Comparison of ENCODE assay signal across 15 cellular contexts in genomic region chr2:240685771-240686371, GRCh38. TPM values are rescaled to one million over a fixed set of nuclear protein-coding genes. Genes with fewer than 3 reads are reported as not detected.
DNase-seq lines count a peak whose midpoint lies in the region; ATAC-seq, FAIRE-seq and TF ChIP-seq lines count a peak whose summit lies in the region.
"Had no signal": no experiment of that assay in that cellular context is flagged by ENCODE, and none has a peak within 500 bp of the region (broad histone marks: within the 10 kb centered on the region; RNA-seq: fewer than 3 reads in every experiment).

No MANE protein-coding gene starts in this region.

- H2BK12ac ChIP-seq in H1 (ENCODE audit: low read depth, low read length), result no peak overlapping the region

- no peak overlapping the region for H4K91ac ChIP-seq in H1 (replicated peaks; ENCODE audit: insufficient read length, low read length)

- H3K27me3 Mint-ChIP-seq in activated CD8-positive, alpha-beta T cell treated with anti-CD3 and anti-CD28 coated beads, Interleukin-2, amount 10 ng/mL, durations not matched to agents 7 days and 5 days (ENCODE audit: low read depth), result no peaks in the 10 kb centered on the region
- H3K27me3 Mint-ChIP-seq in activated CD8-positive, alpha-beta T cell treated with anti-CD3 and anti-CD28 coated beads for 36 hours, result no peaks in the 10 kb centered on the region
- no peaks in the 10 kb centered on the region for H3K27me3 Mint-ChIP-seq in activated CD4-positive, alpha-beta memory T cell treated with anti-CD3 and anti-CD28 coated beads for 36 hours

- no peaks in the 10 kb centered on the region for H3K36me3 Mint-ChIP-seq in activated CD8-positive, alpha-beta T cell treated with anti-CD3 and anti-CD28 coated beads, Interleukin-2, amount 10 ng/mL, durations not matched to agents 7 days and 5 days (ENCODE audit: low read depth)
- H3K36me3 Mint-ChIP-seq in activated CD8-positive, alpha-beta T cell treated with anti-CD3 and anti-CD28 coated beads for 36 hours (ENCODE audit: low read depth), result no peaks in the 10 kb centered on the region
- no peaks in the 10 kb centered on the region for H3K36me3 Mint-ChIP-seq in activated CD4-positive, alpha-beta memory T cell treated with anti-CD3 and anti-CD28 coated beads for 36 hours
- H3K36me3 Mint-ChIP-seq: mesothelial cell of epicardium had no signal

- no peak overlapping the region for H2AK5ac ChIP-seq in H1 (ENCODE audit: low read depth, low read length)

- no peak overlapping the region for H2BK15ac ChIP-seq in H1 (ENCODE audit: low read length)

- H3K9ac ChIP-seq in H1 (replicated peaks in 1 of 4; ENCODE audit: extremely low read depth in 1 of 4, low read depth in 3 of 4, low read length in 3 of 4), result no peak overlapping the region
- H3K9ac ChIP-seq: GM23248, KMS-11 had no signal

- ATAC-seq in activated CD8-positive, alpha-beta T cell treated with anti-CD3 and anti-CD28 coated beads, Interleukin-2, amount 10 ng/mL, durations not matched to agents 7 days and 5 days, result no peak
- ATAC-seq in activated CD8-positive, alpha-beta T cell treated with anti-CD3 and anti-CD28 coated beads for 36 hours, result no peak
- ATAC-seq: sciatic nerve had no signal

- no peak overlapping the region for H3K23ac ChIP-seq in H1 (ENCODE audit: insufficient read length)

- H3K36me3 ChIP-seq in H1 (ENCODE audit: control insufficient read depth in 2 of 4, insufficient read depth in 4 of 4, low read length in 3 of 4), result no peaks in the 10 kb centered on the region
- no peaks in the 10 kb centered on the region for H3K36me3 ChIP-seq in small intestine (ENCODE audit: control insufficient read depth in 2 of 2, insufficient read depth in 2 of 2, low read length in 2 of 2)

- POLR2A ChIA-PET in activated CD8-positive, alpha-beta T cell treated with anti-CD3 and anti-CD28 coated beads, Interleukin-2, amount 10 ng/mL, durations not matched to agents 7 days and 5 days (lab: Charles Lee), result no interaction called here
- POLR2A ChIA-PET in activated CD8-positive, alpha-beta T cell treated with anti-CD3 and anti-CD28 coated beads for 36 hours (lab: Charles Lee), result no interaction called here
- POLR2A ChIA-PET in H1 (lab: Charles Lee; ENCODE audit: partially characterized antibody), result no interaction called here
- POLR2A ChIA-PET in activated CD4-positive, alpha-beta memory T cell treated with anti-CD3 and anti-CD28 coated beads for 36 hours (lab: Charles Lee), result no interaction called here

- H3K9me3 ChIP-seq in H1 (ENCODE audit: insufficient read depth in 2 of 2, low read depth in 1 of 2, low read length in 1 of 2) (no peaks in the 10 kb centered on the region), small intestine (ENCODE audit: control insufficient read depth, low read depth) (no peaks in the 10 kb centered on the region)

- no peak overlapping the region for H2BK5ac ChIP-seq in H1 (ENCODE audit: low read depth, low read length)

- H3K79me1 ChIP-seq in H1 (ENCODE audit: low read depth, low read length), result no peaks in the 10 kb centered on the region

- no peak overlapping the region for H3K27ac Mint-ChIP-seq in activated CD8-positive, alpha-beta T cell treated with anti-CD3 and anti-CD28 coated beads, Interleukin-2, amount 10 ng/mL, durations not matched to agents 7 days and 5 days
- no peak overlapping the region for H3K27ac Mint-ChIP-seq in activated CD8-positive, alpha-beta T cell treated with anti-CD3 and anti-CD28 coated beads for 36 hours
- no peak overlapping the region for H3K27ac Mint-ChIP-seq in activated CD4-positive, alpha-beta memory T cell treated with anti-CD3 and anti-CD28 coated beads for 36 hours
- H3K27ac Mint-ChIP-seq: mesothelial cell of epicardium had no signal

- H3K4me1 Mint-ChIP-seq in activated CD8-positive, alpha-beta T cell treated with anti-CD3 and anti-CD28 coated beads, Interleukin-2, amount 10 ng/mL, durations not matched to agents 7 days and 5 days (ENCODE audit: low read depth), result peaks cover 24% of the 10 kb centered on the region
- H3K4me1 Mint-ChIP-seq in activated CD8-positive, alpha-beta T cell treated with anti-CD3 and anti-CD28 coated beads for 36 hours (ENCODE audit: low read depth), result peaks cover 2% of the 10 kb centered on the region
- H3K4me1 Mint-ChIP-seq in activated CD4-positive, alpha-beta memory T cell treated with anti-CD3 and anti-CD28 coated beads for 36 hours (ENCODE audit: low read depth), result peaks cover 7% of the 10 kb centered on the region

- no peak overlapping the region for H3K4me2 ChIP-seq in H1 (ENCODE audit: insufficient read depth in 1 of 2, low read depth in 2 of 2, low read length in 2 of 2)
- H3K4me2 ChIP-seq: KMS-11 had no signal

- 82% methylated on average over 10 of the region's 10 CpGs; no CpG with 5 or more reads in 1 of the 2 experiments for WGBS in H1 (ENCODE audit: extremely low coverage in 1 of 2, insufficient coverage in 1 of 2, insufficient read length in 1 of 2, insufficient replicate concordance in 2 of 2, low coverage in 1 of 2, low lambda C conversion rate in 2 of 2, missing lambda C conversion rate in 1 of 2), 2 experiments
- WGBS in small intestine, 3 donors, result 26 to 54% (median 35%) methylated on average over 10 of the region's 10 CpGs

- no peaks in the 10 kb centered on the region for H3K9me3 Mint-ChIP-seq in activated CD8-positive, alpha-beta T cell treated with anti-CD3 and anti-CD28 coated beads, Interleukin-2, amount 10 ng/mL, durations not matched to agents 7 days and 5 days (ENCODE audit: insufficient read depth)
- H3K9me3 Mint-ChIP-seq in activated CD8-positive, alpha-beta T cell treated with anti-CD3 and anti-CD28 coated beads for 36 hours, result no peaks in the 10 kb centered on the region
- H3K9me3 Mint-ChIP-seq in activated CD4-positive, alpha-beta memory T cell treated with anti-CD3 and anti-CD28 coated beads for 36 hours, result no peaks in the 10 kb centered on the region
- H3K9me3 Mint-ChIP-seq: mesothelial cell of epicardium had no signal

- H3K27ac ChIP-seq in H1 (ENCODE audit: low read depth, low read length) (no peak overlapping the region), small intestine (ENCODE audit: low read depth in 1 of 2, low read length in 1 of 2) (peak overlapping the region in 1 of 2 donors; percentile 63)
- H3K27ac ChIP-seq: GM23248, KMS-11 had no signal

- H3K4me1 ChIP-seq in H1 (replicated peaks in 1 of 4; ENCODE audit: control insufficient read depth in 3 of 4, insufficient read depth in 4 of 4, low read length in 3 of 4) (peaks cover 0 to 3% (median 0%) of the 10 kb centered on the region in 4 experiments; a peak in 2 of 7 replicates), small intestine (ENCODE audit: control insufficient read depth in 2 of 2, insufficient read depth in 1 of 2, low read depth in 1 of 2, low read length in 1 of 2) (peaks cover 0 to 2% of the 10 kb centered on the region in 2 donors)

- no peaks in the 10 kb centered on the region for H3K79me2 ChIP-seq in H1 (ENCODE audit: control insufficient read depth in 1 of 2, insufficient read depth in 2 of 2, low read length in 2 of 2)

- no peak overlapping the region for H2BK120ac ChIP-seq in H1 (replicated peaks; ENCODE audit: low read depth, low read length)

- H3K18ac ChIP-seq in H1 (ENCODE audit: extremely low read depth, low read length), result no peak overlapping the region

- no peak for TF ChIP-seq CTCF in activated CD8-positive, alpha-beta T cell treated with anti-CD3 and anti-CD28 coated beads for 36 hours (IDR thresholded peaks at IDR 0.05)
- TF ChIP-seq CTCF in H1 (IDR thresholded peaks at IDR 0.05; ENCODE audit: control extremely low read depth in 1 of 3, insufficient read depth in 1 of 3, low read depth in 1 of 3, low read length in 3 of 3), result peak; percentile 12 to 29 (median 21); a peak in 3 of 4 replicates

- H3K56ac ChIP-seq in H1 (replicated peaks; ENCODE audit: insufficient read length, low read depth, low read length), result no peak overlapping the region

- H4K8ac ChIP-seq in H1 (ENCODE audit: extremely low read depth, insufficient read depth, low read length), result no peak overlapping the region

- TF ChIP-seq RAD21 in H1 (IDR thresholded peaks at IDR 0.05 in 1 of 2, conservative IDR thresholded peaks at IDR 0.05 in 1 of 2; ENCODE audit: low read depth in 2 of 2, low read length in 2 of 2), result no peak

- no peak for FAIRE-seq in H1 (lab: Jason Lieb, UNC)
- no peak for FAIRE-seq in small intestine (lab: Jason Lieb, UNC)

- H3K14ac ChIP-seq in H1 (ENCODE audit: insufficient read length), result no peak overlapping the region

- H2AFZ ChIP-seq in H1 (ENCODE audit: low read length), result no peak overlapping the region
- H2AFZ ChIP-seq: GM23248 had no signal

- no peak overlapping the region for H4K5ac ChIP-seq in H1 (ENCODE audit: insufficient read length, low read depth, low read length)

- CTCF ChIA-PET in activated CD8-positive, alpha-beta T cell treated with anti-CD3 and anti-CD28 coated beads, Interleukin-2, amount 10 ng/mL, durations not matched to agents 7 days and 5 days (lab: Charles Lee), result interaction anchor here (1.4 kb wide), 1 partner anchor 172 kb away, joined by 3 read pairs; no protein-coding TSS in a partner anchor
- CTCF ChIA-PET in activated CD8-positive, alpha-beta T cell treated with anti-CD3 and anti-CD28 coated beads for 36 hours (lab: Charles Lee), result interaction anchor here (1.1 to 1.4 kb wide), 2 partner anchors 100 to 172 kb away, joined by 3 read pairs; no protein-coding TSS in a partner anchor
- CTCF ChIA-PET in H1 (lab: Charles Lee; ENCODE audit: partially characterized antibody), result interaction anchor here (1.3 to 1.6 kb wide), 2 partner anchors 36 to 82 kb away, joined by 3 read pairs; no protein-coding TSS in a partner anchor
- CTCF ChIA-PET in activated CD4-positive, alpha-beta memory T cell treated with anti-CD3 and anti-CD28 coated beads for 36 hours (lab: Charles Lee), result no interaction called here

- no peak overlapping the region for H3K4ac ChIP-seq in H1 (replicated peaks; ENCODE audit: insufficient read length, low read depth, low read length)

- H3K4me3 ChIP-seq in H1 (ENCODE audit: extremely low read depth in 1 of 4, insufficient read depth in 2 of 4, low read depth in 3 of 4, low read length in 4 of 4), result no peak overlapping the region
- H3K4me3 ChIP-seq in small intestine (ENCODE audit: low read depth in 1 of 2, low read length in 2 of 2), result no peak overlapping the region
- H3K4me3 ChIP-seq: GM23248 had no signal

- TF ChIP-seq POLR2A in H1 (IDR thresholded peaks at IDR 0.05; ENCODE audit: control extremely low read depth in 1 of 2, low read depth in 2 of 2, low read length in 2 of 2), result no peak

- peak; percentile 25 for DNase-seq in activated CD8-positive, alpha-beta T cell treated with anti-CD3 and anti-CD28 coated beads, Interleukin-2, amount 10 ng/mL, durations not matched to agents 7 days and 5 days
- DNase-seq in activated CD8-positive, alpha-beta T cell treated with anti-CD3 and anti-CD28 coated beads for 36 hours, result no peak
- peak; percentile 98 for DNase-seq in NCI-H2029 (lab: John Stamatoyannopoulos, UW)
- peak in 1 of 2 experiments; percentile 50 for DNase-seq in H1 (ENCODE audit: low read depth in 1 of 2, low spot score in 2 of 2)
- DNase-seq in small intestine, result peak; percentile 81
- DNase-seq in RKO (ENCODE audit: low spot score), result no peak
- DNase-seq in activated CD4-positive, alpha-beta memory T cell treated with anti-CD3 and anti-CD28 coated beads for 36 hours, result no peak
- DNase-seq in NCI-H1048 (lab: John Stamatoyannopoulos, UW), result no peak
- DNase-seq: aorta, GM23248 had no signal

- intact Hi-C loops in activated CD8-positive, alpha-beta T cell treated with anti-CD3 and anti-CD28 coated beads for 36 hours (cut with micrococcal nuclease), result no loop called here
- intact Hi-C loops in activated CD4-positive, alpha-beta memory T cell treated with anti-CD3 and anti-CD28 coated beads for 36 hours (cut with micrococcal nuclease), result no loop called here

- H4K20me1 ChIP-seq in H1 (replicated peaks in 1 of 2; ENCODE audit: control insufficient read depth in 1 of 2, insufficient read depth in 2 of 2, low read length in 2 of 2), result no peaks in the 10 kb centered on the region

- TF ChIP-seq EP300 in H1 (IDR thresholded peaks at IDR 0.05; ENCODE audit: borderline replicate concordance in 1 of 2, low read depth in 2 of 2, low read length in 2 of 2), result no peak

- no peak overlapping the region for H3K4me3 Mint-ChIP-seq in activated CD8-positive, alpha-beta T cell treated with anti-CD3 and anti-CD28 coated beads, Interleukin-2, amount 10 ng/mL, durations not matched to agents 7 days and 5 days
- H3K4me3 Mint-ChIP-seq in activated CD8-positive, alpha-beta T cell treated with anti-CD3 and anti-CD28 coated beads for 36 hours, result no peak overlapping the region
- no peak overlapping the region for H3K4me3 Mint-ChIP-seq in activated CD4-positive, alpha-beta memory T cell treated with anti-CD3 and anti-CD28 coated beads for 36 hours
- H3K4me3 Mint-ChIP-seq: mesothelial cell of epicardium had no signal

- no peak overlapping the region for H2BK20ac ChIP-seq in H1 (ENCODE audit: low read length)

- H3K23me2 ChIP-seq in H1 (ENCODE audit: low read depth, low read length), result no peaks in the 10 kb centered on the region

- H3K27me3 ChIP-seq in H1 (replicated peaks in 1 of 4; ENCODE audit: control insufficient read depth in 3 of 4, extremely low read depth in 1 of 4, insufficient read depth in 3 of 4, low read length in 3 of 4) (no peaks in the 10 kb centered on the region; a peak in 1 of 7 replicates), small intestine (ENCODE audit: control insufficient read depth in 2 of 2, insufficient read depth in 2 of 2, low read length in 2 of 2) (no peaks in the 10 kb centered on the region)

RNA-seq across cellular contexts. Expression of gene AQP12B, which starts 3.2 kb away (rescaled TPM):
- not detected for total RNA-seq in activated CD8-positive, alpha-beta T cell treated with anti-CD3 and anti-CD28 coated beads, Interleukin-2, amount 10 ng/mL, durations not matched to agents 7 days and 5 days
- total RNA-seq in activated CD8-positive, alpha-beta T cell treated with anti-CD3 and anti-CD28 coated beads for 36 hours, result not detected
- not detected in 2 replicates for total RNA-seq in H1 (2021; fragmentation: NEBNext Ultra II Directional; extraction: Animal tissue kit (Norgen Biotek cat#: 25700))
- polyA plus RNA-seq in H1 (2011; rRNA removed) (not detected in 2 replicates), small intestine (1 to 10 TPM in 1 of 3 donors, not detected in 2; 1.3 TPM)
- polyA plus RNA-seq in H1 (2011; cell fraction: cytosol; rRNA removed), result not detected
- polyA plus RNA-seq in H1 (2011; cell fraction: nucleus; rRNA removed), result not detected
- polyA plus RNA-seq in H1 (2012, experiment 1 of 2), result not detected in 4 replicates
- polyA plus RNA-seq in H1 (2012, experiment 2 of 2), result not detected
- not detected for polyA plus RNA-seq in H1 (2013, experiment 1 of 2)
- not detected for polyA plus RNA-seq in H1 (2013, experiment 2 of 2)
- polyA minus RNA-seq in H1 (2011; rRNA and poly(A)+ RNA removed), result not detected in 2 replicates
- not detected for polyA minus RNA-seq in H1 (2011; cell fraction: cytosol; rRNA and poly(A)+ RNA removed)
- not detected for polyA minus RNA-seq in H1 (2011; cell fraction: nucleus; rRNA and poly(A)+ RNA removed)
- total RNA-seq in activated CD4-positive, alpha-beta memory T cell treated with anti-CD3 and anti-CD28 coated beads for 36 hours, result not detected
- total RNA-seq: aorta; GM23248; mesothelial cell of epicardium; sciatic nerve; T-helper 2 cell treated with Interferon-gamma antibody and Interleukin-4, amounts not matched to agents 100 ng/mL and 5 ng/mL, for 36 hours; ureter had no signal
- polyA plus RNA-seq: GM23248 had no signal

RNA-seq across cellular contexts. Expression of gene AQP12A, which starts 5.8 kb away (rescaled TPM):
- not detected for total RNA-seq in activated CD8-positive, alpha-beta T cell treated with anti-CD3 and anti-CD28 coated beads, Interleukin-2, amount 10 ng/mL, durations not matched to agents 7 days and 5 days
- not detected for total RNA-seq in activated CD8-positive, alpha-beta T cell treated with anti-CD3 and anti-CD28 coated beads for 36 hours
- not detected in 2 replicates for total RNA-seq in H1 (2021; fragmentation: NEBNext Ultra II Directional; extraction: Animal tissue kit (Norgen Biotek cat#: 25700))
- polyA plus RNA-seq in H1 (2011; rRNA removed) (not detected in 2 replicates), small intestine (1 to 10 TPM in 2 of 3 donors, not detected in 1; 1.2 to 3.4 TPM)
- not detected for polyA plus RNA-seq in H1 (2011; cell fraction: cytosol; rRNA removed)
- polyA plus RNA-seq in H1 (2011; cell fraction: nucleus; rRNA removed), result not detected
- not detected in 4 replicates for polyA plus RNA-seq in H1 (2012, experiment 1 of 2)
- polyA plus RNA-seq in H1 (2012, experiment 2 of 2), result not detected
- polyA plus RNA-seq in H1 (2013, experiment 1 of 2), result not detected
- not detected for polyA plus RNA-seq in H1 (2013, experiment 2 of 2)
- not detected in 2 replicates for polyA minus RNA-seq in H1 (2011; rRNA and poly(A)+ RNA removed)
- not detected for polyA minus RNA-seq in H1 (2011; cell fraction: cytosol; rRNA and poly(A)+ RNA removed)
- not detected for polyA minus RNA-seq in H1 (2011; cell fraction: nucleus; rRNA and poly(A)+ RNA removed)
- total RNA-seq in activated CD4-positive, alpha-beta memory T cell treated with anti-CD3 and anti-CD28 coated beads for 36 hours, result not detected
- total RNA-seq: aorta; GM23248; mesothelial cell of epicardium; sciatic nerve; T-helper 2 cell treated with Interferon-gamma antibody and Interleukin-4, amounts not matched to agents 100 ng/mL and 5 ng/mL, for 36 hours; ureter had no signal
- polyA plus RNA-seq: GM23248 had no signal

Comparison
In these comparisons a context has a peak if more than half of its experiments do, and no peak if none do; other contexts are left out.
1. DNase-seq: peak in activated CD8-positive, alpha-beta T cell treated with anti-CD3 and anti-CD28 coated beads, Interleukin-2, amount 10 ng/mL, durations not matched to agents 7 days and 5 days (single experiment), NCI-H2029 (single experiment) and small intestine (single experiment); none in activated CD8-positive, alpha-beta T cell treated with anti-CD3 and anti-CD28 coated beads for 36 hours (single experiment), RKO (single experiment), activated CD4-positive, alpha-beta memory T cell treated with anti-CD3 and anti-CD28 coated beads for 36 hours (single experiment) and NCI-H1048 (single experiment).